40 cellular contexts compared by ENCODE assay signal in the genomic region with DNA sequence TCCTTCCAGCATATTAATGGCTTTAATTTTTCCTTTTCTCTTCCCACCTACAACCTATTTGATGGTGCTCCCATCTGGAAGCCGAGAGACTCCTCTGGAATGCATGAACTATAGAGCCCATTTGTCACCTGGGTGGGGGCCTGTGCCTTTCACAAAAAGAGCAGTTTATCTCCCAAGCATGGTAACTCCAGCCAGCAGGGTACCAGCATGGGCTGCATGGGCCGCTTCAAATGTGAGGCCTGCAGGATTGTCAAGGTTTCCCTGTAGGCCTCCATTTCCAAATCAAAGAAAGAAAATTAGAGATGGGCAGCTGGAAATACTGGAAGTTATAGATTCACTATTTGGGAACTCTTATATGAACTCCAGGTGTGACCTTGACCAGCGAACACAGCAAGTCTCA. TPM values are rescaled to one million over a fixed set of nuclear protein-coding genes. Genes with fewer than 3 reads are reported as not detected.
"Had no signal": no experiment of that assay in that cellular context is flagged by ENCODE, and none has a peak within 500 bp of the region (broad histone marks: within the 10 kb centered on the region; RNA-seq: fewer than 3 reads in every experiment).

No MANE protein-coding gene starts in this region.

- H3K27me3 Mint-ChIP-seq: activated naive CD4-positive, alpha-beta T cell treated with anti-CD3 and anti-CD28 coated beads, Interleukin-2, amount 10 ng/mL, durations not matched to agents 7 days and 5 days; activated naive CD4-positive, alpha-beta T cell treated with anti-CD3 and anti-CD28 coated beads, Interleukin-2, amount 50 U/mL, for 24 hours; activated naive CD8-positive, alpha-beta T cell; activated naive CD8-positive, alpha-beta T cell treated with anti-CD3 and anti-CD28 coated beads for 36 hours; activated naive CD8-positive, alpha-beta T cell treated with anti-CD3 and anti-CD28 coated beads, Interleukin-2, amount 10 ng/mL, durations not matched to agents 7 days and 5 days; activated naive CD8-positive, alpha-beta T cell treated with anti-CD3 and anti-CD28 coated beads, Interleukin-2, amount 50 U/mL, for 24 hours; activated T-cell treated with anti-CD3 and anti-CD28 coated beads, Interleukin-2, amount 50 U/mL, for 24 hours; activated T-helper 17 cell treated with anti-CD3 and anti-CD28 coated beads, Interleukin-2, amount 50 U/mL, for 72 hours; brain; central memory CD8-positive, alpha-beta T cell had no signal

- H3K4me3 Mint-ChIP-seq: activated naive CD4-positive, alpha-beta T cell treated with anti-CD3 and anti-CD28 coated beads for 36 hours; activated naive CD4-positive, alpha-beta T cell treated with anti-CD3 and anti-CD28 coated beads, Interleukin-2, amount 10 ng/mL, durations not matched to agents 7 days and 5 days; activated naive CD4-positive, alpha-beta T cell treated with anti-CD3 and anti-CD28 coated beads, Interleukin-2, amount 50 U/mL, for 24 hours; activated naive CD8-positive, alpha-beta T cell; activated naive CD8-positive, alpha-beta T cell treated with anti-CD3 and anti-CD28 coated beads for 36 hours; activated naive CD8-positive, alpha-beta T cell treated with anti-CD3 and anti-CD28 coated beads, Interleukin-2, amount 10 ng/mL, durations not matched to agents 7 days and 5 days; activated naive CD8-positive, alpha-beta T cell treated with anti-CD3 and anti-CD28 coated beads, Interleukin-2, amount 50 U/mL, for 24 hours; activated T-cell treated with anti-CD3 and anti-CD28 coated beads, Interleukin-2, amount 50 U/mL, for 24 hours; activated T-cell treated with anti-CD3 and anti-CD28 coated beads, Interleukin-2, amount 50 U/mL, for 4 hours; activated T-cell treated with anti-CD3 and anti-CD28 coated beads, Interleukin-2, amount 50 U/mL, for 72 hours; activated T-helper 1 cell treated with anti-CD3 and anti-CD28 coated beads, Interleukin-12 subunit alpha, Interleukin-12 subunit beta, Interleukin-2, Interleukin-4 antibody, amounts not matched to agents 30 ng/mL and 10 ng/mL and 1 ng/mL, durations not matched to agents 14 hours and 24 hours and 36 hours; activated T-helper 17 cell treated with anti-CD3 and anti-CD28 coated beads, Interleukin-2, amount 50 U/mL, for 72 hours; brain; central memory CD8-positive, alpha-beta T cell had no signal

- H3K4me3 ChIP-seq: adrenal gland, ascending aorta, body of pancreas, breast epithelium, cardiac muscle cell had no signal

- H3K27ac ChIP-seq: adrenal gland, ascending aorta, body of pancreas, brain microvascular endothelial cell, breast epithelium, cardiac muscle cell had no signal

- H3K9me3 Mint-ChIP-seq: activated naive CD4-positive, alpha-beta T cell treated with anti-CD3 and anti-CD28 coated beads for 36 hours; activated naive CD4-positive, alpha-beta T cell treated with anti-CD3 and anti-CD28 coated beads, Interleukin-2, amount 10 ng/mL, durations not matched to agents 7 days and 5 days; activated naive CD4-positive, alpha-beta T cell treated with anti-CD3 and anti-CD28 coated beads, Interleukin-2, amount 50 U/mL, for 24 hours; activated naive CD4-positive, alpha-beta T cell treated with anti-CD3 and anti-CD28 coated beads, Interleukin-2, amount 50 U/mL, for 72 hours; activated naive CD8-positive, alpha-beta T cell treated with anti-CD3 and anti-CD28 coated beads for 36 hours; activated naive CD8-positive, alpha-beta T cell treated with anti-CD3 and anti-CD28 coated beads, Interleukin-2, amount 10 ng/mL, durations not matched to agents 7 days and 5 days; activated naive CD8-positive, alpha-beta T cell treated with anti-CD3 and anti-CD28 coated beads, Interleukin-2, amount 50 U/mL, for 24 hours; activated T-cell treated with anti-CD3 and anti-CD28 coated beads, Interleukin-2, amount 50 U/mL, for 24 hours; activated T-cell treated with anti-CD3 and anti-CD28 coated beads, Interleukin-2, amount 50 U/mL, for 4 hours; activated T-cell treated with anti-CD3 and anti-CD28 coated beads, Interleukin-2, amount 50 U/mL, for 72 hours; activated T-helper 1 cell treated with anti-CD3 and anti-CD28 coated beads, Interleukin-12 subunit alpha, Interleukin-12 subunit beta, Interleukin-2, Interleukin-4 antibody, amounts not matched to agents 30 ng/mL and 10 ng/mL and 1 ng/mL, durations not matched to agents 14 hours and 24 hours and 36 hours; activated T-helper 17 cell treated with anti-CD3 and anti-CD28 coated beads, Interleukin-2, amount 50 U/mL, for 72 hours; activated T-helper 2 cell treated with anti-CD3 and anti-CD28 coated beads, Interferon-gamma antibody, Interleukin-2, Interleukin-4, amounts not matched to agents 10 μg/mL and 5 μg/mL and 100 μg/mL, durations not matched to agents 14 hours and 24 hours and 36 hours; brain; central memory CD8-positive, alpha-beta T cell had no signal

- H3K36me3 ChIP-seq: brain microvascular endothelial cell, breast epithelium, cardiac muscle cell had no signal

- H3K36me3 Mint-ChIP-seq: activated naive CD4-positive, alpha-beta T cell treated with anti-CD3 and anti-CD28 coated beads, Interleukin-2, amount 10 ng/mL, durations not matched to agents 7 days and 5 days; activated naive CD4-positive, alpha-beta T cell treated with anti-CD3 and anti-CD28 coated beads, Interleukin-2, amount 50 U/mL, for 72 hours; brain had no signal

- H3K4me1 ChIP-seq: adrenal gland, ascending aorta, breast epithelium had no signal

- DNase-seq: activated effector memory CD4-positive, alpha-beta T cell treated with anti-CD3 and anti-CD28 coated beads, Interleukin-2, amount 50 U/mL, for 16 hours; activated effector memory CD4-positive, alpha-beta T cell treated with Interleukin-2 at 50 U/mL for 16 hours; activated gamma-delta T cell; activated gamma-delta T cell treated with Interleukin-2 at 50 U/mL for 16 hours; activated naive CD4-positive, alpha-beta T cell; activated naive CD4-positive, alpha-beta T cell treated with anti-CD3 and anti-CD28 coated beads for 36 hours; activated naive CD4-positive, alpha-beta T cell treated with anti-CD3 and anti-CD28 coated beads, Interleukin-2, amount 10 ng/mL, durations not matched to agents 7 days and 5 days; activated naive CD4-positive, alpha-beta T cell treated with anti-CD3 and anti-CD28 coated beads, Interleukin-2, amount 50 U/mL, for 16 hours; activated naive CD4-positive, alpha-beta T cell treated with Interleukin-2 at 50 U/mL for 16 hours; activated naive CD8-positive, alpha-beta T cell treated with anti-CD3 and anti-CD28 coated beads for 36 hours; activated naive CD8-positive, alpha-beta T cell treated with anti-CD3 and anti-CD28 coated beads, Interleukin-2, amount 10 ng/mL, durations not matched to agents 7 days and 5 days; activated naive CD8-positive, alpha-beta T cell treated with anti-CD3 and anti-CD28 coated beads, Interleukin-2, amount 50 U/mL, for 24 hours; activated T-cell treated with anti-CD3 and anti-CD28 coated beads for 4 hours; activated T-cell treated with anti-CD3 and anti-CD28 coated beads, Interleukin-2, amount 50 U/mL, for 1 hour; activated T-cell treated with anti-CD3 and anti-CD28 coated beads, Interleukin-2, amount 50 U/mL, for 24 hours; activated T-cell treated with anti-CD3 and anti-CD28 coated beads, Interleukin-2, amount 50 U/mL, for 4 hours; activated T-cell treated with anti-CD3 and anti-CD28 coated beads, Interleukin-2, amount 50 U/mL, for 48 hours; activated T-cell treated with anti-CD3 and anti-CD28 coated beads, Interleukin-2, amount 50 U/mL, for 72 hours; adrenal gland; amniotic stem cell; amygdala; anterior cingulate cortex; aorta; body of pancreas; brain microvascular endothelial cell; caudate nucleus; central memory CD4-positive, alpha-beta T cell; cerebellar nuclear complex had no signal

- H3K27me3 ChIP-seq: adrenal gland, ascending aorta, body of pancreas, brain microvascular endothelial cell, breast epithelium had no signal

- H3K27ac Mint-ChIP-seq: activated naive CD4-positive, alpha-beta T cell treated with anti-CD3 and anti-CD28 coated beads for 36 hours; activated naive CD4-positive, alpha-beta T cell treated with anti-CD3 and anti-CD28 coated beads, Interleukin-2, amount 10 ng/mL, durations not matched to agents 7 days and 5 days; activated naive CD4-positive, alpha-beta T cell treated with anti-CD3 and anti-CD28 coated beads, Interleukin-2, amount 50 U/mL, for 24 hours; activated naive CD4-positive, alpha-beta T cell treated with anti-CD3 and anti-CD28 coated beads, Interleukin-2, amount 50 U/mL, for 72 hours; activated naive CD8-positive, alpha-beta T cell; activated naive CD8-positive, alpha-beta T cell treated with anti-CD3 and anti-CD28 coated beads for 36 hours; activated naive CD8-positive, alpha-beta T cell treated with anti-CD3 and anti-CD28 coated beads, Interleukin-2, amount 10 ng/mL, durations not matched to agents 7 days and 5 days; activated naive CD8-positive, alpha-beta T cell treated with anti-CD3 and anti-CD28 coated beads, Interleukin-2, amount 50 U/mL, for 24 hours; activated T-cell treated with anti-CD3 and anti-CD28 coated beads, Interleukin-2, amount 50 U/mL, for 24 hours; activated T-cell treated with anti-CD3 and anti-CD28 coated beads, Interleukin-2, amount 50 U/mL, for 72 hours; activated T-helper 1 cell treated with anti-CD3 and anti-CD28 coated beads, Interleukin-12 subunit alpha, Interleukin-12 subunit beta, Interleukin-2, Interleukin-4 antibody, amounts not matched to agents 30 ng/mL and 10 ng/mL and 1 ng/mL, durations not matched to agents 14 hours and 24 hours and 36 hours; activated T-helper 17 cell treated with anti-CD3 and anti-CD28 coated beads, Interleukin-2, amount 50 U/mL, for 72 hours; activated T-helper 2 cell treated with anti-CD3 and anti-CD28 coated beads, Interferon-gamma antibody, Interleukin-2, Interleukin-4, amounts not matched to agents 10 μg/mL and 5 μg/mL and 100 μg/mL, durations not matched to agents 14 hours and 24 hours and 36 hours; brain had no signal

- ATAC-seq: activated naive CD4-positive, alpha-beta T cell treated with anti-CD3 and anti-CD28 coated beads, Interleukin-2, amount 50 U/mL, for 72 hours; activated naive CD8-positive, alpha-beta T cell treated with anti-CD3 and anti-CD28 coated beads, Interleukin-2, amount 50 U/mL, for 24 hours; activated T-cell treated with anti-CD3 and anti-CD28 coated beads, Interleukin-2, amount 50 U/mL, for 4 hours; activated T-cell treated with anti-CD3 and anti-CD28 coated beads, Interleukin-2, amount 50 U/mL, for 72 hours; activated T-helper 17 cell treated with anti-CD3 and anti-CD28 coated beads, Interleukin-2, amount 50 U/mL, for 72 hours; body of pancreas had no signal

- H3K4me1 Mint-ChIP-seq: activated naive CD4-positive, alpha-beta T cell treated with anti-CD3 and anti-CD28 coated beads, Interleukin-2, amount 10 ng/mL, durations not matched to agents 7 days and 5 days; activated naive CD4-positive, alpha-beta T cell treated with anti-CD3 and anti-CD28 coated beads, Interleukin-2, amount 50 U/mL, for 24 hours; activated naive CD8-positive, alpha-beta T cell treated with anti-CD3 and anti-CD28 coated beads for 36 hours; activated naive CD8-positive, alpha-beta T cell treated with anti-CD3 and anti-CD28 coated beads, Interleukin-2, amount 10 ng/mL, durations not matched to agents 7 days and 5 days; activated naive CD8-positive, alpha-beta T cell treated with anti-CD3 and anti-CD28 coated beads, Interleukin-2, amount 50 U/mL, for 24 hours; activated T-helper 17 cell treated with anti-CD3 and anti-CD28 coated beads, Interleukin-2, amount 50 U/mL, for 72 hours; central memory CD8-positive, alpha-beta T cell had no signal

- H3K9me3 ChIP-seq: adrenal gland, ascending aorta, body of pancreas, breast epithelium had no signal

RNA-seq across cellular contexts. Expression of a gene that starts 50.7 kb away (rescaled TPM):
- total RNA-seq: ascending aorta, astrocyte had no signal
- polyA plus RNA-seq: cardiac muscle cell had no signal
